19 cellular contexts compared by ENCODE assay signal in the genomic region with DNA sequence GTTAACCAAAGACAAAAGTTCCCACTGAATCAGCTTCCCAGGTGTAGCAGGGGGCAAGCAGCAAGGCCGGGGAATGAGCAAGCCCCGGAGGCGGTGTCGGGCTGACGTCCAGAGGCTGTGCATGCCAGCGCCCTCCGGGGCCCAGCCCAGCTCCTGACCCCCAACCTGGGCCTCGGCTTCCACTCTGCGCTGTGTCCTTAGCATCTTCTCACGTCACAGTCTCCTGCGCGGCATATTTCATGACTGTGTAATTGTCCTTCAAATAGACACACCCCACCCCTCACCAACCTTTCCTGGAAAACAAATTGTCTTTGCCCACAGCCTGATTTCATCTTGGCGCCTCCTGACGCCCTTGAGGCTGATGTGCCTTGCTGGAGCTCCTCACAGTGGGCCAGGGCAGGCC.
DNase-seq lines count a peak whose midpoint lies in the region; ATAC-seq and TF ChIP-seq lines count a peak whose summit lies in the region.
"Had no signal": no experiment of that assay in that cellular context is flagged by ENCODE, and none has a peak within 500 bp of the region (broad histone marks: within the 10 kb centered on the region; RNA-seq: fewer than 3 reads in every experiment).

No MANE protein-coding gene starts in this region.

- H3K9me3 ChIP-seq in heart left ventricle (no peaks in the 10 kb centered on the region), gastroesophageal sphincter (no peaks in the 10 kb centered on the region), neutrophil (no peaks in the 10 kb centered on the region), vagina (no peaks in the 10 kb centered on the region)
- H3K9me3 ChIP-seq: A549, MG63 had no signal

- H3K36me3 ChIP-seq in heart left ventricle = no peaks in the 10 kb centered on the region
- H3K36me3 ChIP-seq in gastroesophageal sphincter = no peaks in the 10 kb centered on the region
- no peaks in the 10 kb centered on the region for H3K36me3 ChIP-seq in neutrophil
- H3K36me3 ChIP-seq in vagina = no peaks in the 10 kb centered on the region
- H3K36me3 ChIP-seq: MG63 had no signal

- H3K4me1 ChIP-seq in heart left ventricle (peaks cover 5 to 92% (median 78%) of the 10 kb centered on the region in 12 donors), gastroesophageal sphincter (peaks cover 0 to 63% (median 37%) of the 10 kb centered on the region in 3 donors), neutrophil (ENCODE audit: control insufficient read depth in 1 of 2, insufficient read depth in 1 of 2, low read depth in 1 of 2, low read length in 1 of 2) (peaks cover 51% of the 10 kb centered on the region in 2 experiments), vagina (peaks cover 31% of the 10 kb centered on the region)
- H3K4me1 ChIP-seq: A549 had no signal

- CTCF ChIA-PET in activated CD4-positive, alpha-beta memory T cell treated with anti-CD3 and anti-CD28 coated beads, Interleukin-2, amount 10 ng/mL, durations not matched to agents 7 days and 5 days (lab: Charles Lee) = interaction anchor here (1.0 kb wide), 1 partner anchor 209 kb away, joined by 3 read pairs; no protein-coding TSS in a partner anchor

- no peak for TF ChIP-seq EP300 in gastroesophageal sphincter (IDR thresholded peaks at IDR 0.05)

- ATAC-seq in heart left ventricle (peak in 1 of 4 donors; percentile 31), gastroesophageal sphincter (peak; percentile 7)
- ATAC-seq: A549 had no signal

- POLR2A ChIA-PET in activated CD4-positive, alpha-beta memory T cell treated with anti-CD3 and anti-CD28 coated beads, Interleukin-2, amount 10 ng/mL, durations not matched to agents 7 days and 5 days (lab: Charles Lee) = interaction anchor here (0.6 kb wide), 1 partner anchor 24 kb away, joined by 3 read pairs; no protein-coding TSS in a partner anchor

- H3K27me3 ChIP-seq in heart left ventricle = no peaks in the 10 kb centered on the region
- H3K27me3 ChIP-seq in gastroesophageal sphincter = no peaks in the 10 kb centered on the region
- H3K27me3 ChIP-seq in neutrophil = no peaks in the 10 kb centered on the region
- no peaks in the 10 kb centered on the region for H3K27me3 ChIP-seq in vagina
- H3K27me3 ChIP-seq: MG63 had no signal

- no peak overlapping the region for H3K27ac Mint-ChIP-seq in activated CD4-positive, alpha-beta memory T cell treated with anti-CD3 and anti-CD28 coated beads, Interleukin-2, amount 10 ng/mL, durations not matched to agents 7 days and 5 days
- no peak overlapping the region for H3K27ac Mint-ChIP-seq in T-helper 2 cell treated with Interferon-gamma antibody and Interleukin-4, amounts not matched to agents 5 μg/mL and 100 μg/mL, for 36 hours
- H3K27ac Mint-ChIP-seq: activated B cell treated with CpG ODN at 0.5 μM for 24 hours; activated T-helper 1 cell treated with anti-CD3 and anti-CD28 coated beads, Interleukin-12 subunit alpha, Interleukin-12 subunit beta, Interleukin-2, Interleukin-4 antibody, amounts not matched to agents 30 ng/mL and 10 ng/mL and 1 ng/mL, durations not matched to agents 14 hours and 24 hours and 36 hours; T-helper 1 cell treated with Interleukin-12 subunit alpha and Interleukin-12 subunit beta and Interleukin-4 antibody, amounts not matched to agents 30 μg/mL and 1 μg/mL, for 36 hours had no signal

- TF ChIP-seq CTCF in heart left ventricle (IDR thresholded peaks at IDR 0.05) (no peak), gastroesophageal sphincter (IDR thresholded peaks at IDR 0.05) (no peak), neutrophil (IDR thresholded peaks at IDR 0.05) (no peak), vagina (IDR thresholded peaks at IDR 0.05) (no peak)

- H3K4me3 ChIP-seq in heart left ventricle (no peak overlapping the region), gastroesophageal sphincter (no peak overlapping the region), neutrophil (ENCODE audit: low read depth in 1 of 2, low read length in 1 of 2) (no peak overlapping the region), vagina (no peak overlapping the region)
- H3K4me3 ChIP-seq: A549, MG63, skin epidermis had no signal

- H3K27ac ChIP-seq in heart left ventricle = peak overlapping the region; percentile 65 to 89 (median 79)
- H3K27ac ChIP-seq in gastroesophageal sphincter = peak overlapping the region in 3 of 4 donors; percentile 66 to 75 (median 73)
- peak overlapping the region; percentile 93 for H3K27ac ChIP-seq in neutrophil
- H3K27ac ChIP-seq in vagina = peak overlapping the region; percentile 30
- H3K27ac ChIP-seq: A549 had no signal

- no peaks in the 10 kb centered on the region for H3K27me3 Mint-ChIP-seq in activated CD4-positive, alpha-beta memory T cell treated with anti-CD3 and anti-CD28 coated beads, Interleukin-2, amount 10 ng/mL, durations not matched to agents 7 days and 5 days
- no peaks in the 10 kb centered on the region for H3K27me3 Mint-ChIP-seq in T-helper 2 cell treated with Interferon-gamma antibody and Interleukin-4, amounts not matched to agents 5 μg/mL and 100 μg/mL, for 36 hours (ENCODE audit: low read depth)
- H3K27me3 Mint-ChIP-seq: activated B cell treated with CpG ODN at 0.5 μM for 24 hours had no signal

- TF ChIP-seq POLR2A in heart left ventricle (IDR thresholded peaks at IDR 0.05) (no peak), gastroesophageal sphincter (IDR thresholded peaks at IDR 0.05) (no peak), vagina (IDR thresholded peaks at IDR 0.05) (no peak)

- H3K4me1 Mint-ChIP-seq in activated CD4-positive, alpha-beta memory T cell treated with anti-CD3 and anti-CD28 coated beads, Interleukin-2, amount 10 ng/mL, durations not matched to agents 7 days and 5 days = peaks cover 1% of the 10 kb centered on the region
- H3K4me1 Mint-ChIP-seq in T-helper 2 cell treated with Interferon-gamma antibody and Interleukin-4, amounts not matched to agents 5 μg/mL and 100 μg/mL, for 36 hours (ENCODE audit: low read depth) = no peaks in the 10 kb centered on the region

- H3K36me3 Mint-ChIP-seq in activated CD4-positive, alpha-beta memory T cell treated with anti-CD3 and anti-CD28 coated beads, Interleukin-2, amount 10 ng/mL, durations not matched to agents 7 days and 5 days (ENCODE audit: low read depth) = no peaks in the 10 kb centered on the region
- no peaks in the 10 kb centered on the region for H3K36me3 Mint-ChIP-seq in T-helper 2 cell treated with Interferon-gamma antibody and Interleukin-4, amounts not matched to agents 5 μg/mL and 100 μg/mL, for 36 hours (ENCODE audit: low read depth)

- 72 to 83% (median 81%) methylated on average over 14 of the region's 14 CpGs for WGBS in heart left ventricle, 4 donors
- WGBS in gastroesophageal sphincter (ENCODE audit: low coverage in 1 of 2), 2 donors = 69 to 77% methylated on average over 3 to 7 of the region's 14 CpGs

- intact Hi-C loops in heart left ventricle (cut with DNase I) = loop anchor here in 4 of 10 donors (5.0 to 10.0 kb wide), 2 partner anchors 37 to 134 kb away; no protein-coding TSS in a partner anchor
- intact Hi-C loops in cardiac septum (cut with DNase I) = loop anchor here (2.0 kb wide), 1 partner anchor 38 kb away; no protein-coding TSS in a partner anchor
- intact Hi-C loops in vagina (cut with DNase I) = loop anchor here (10.0 kb wide), 1 partner anchor 124 kb away; no protein-coding TSS in a partner anchor

- no peaks in the 10 kb centered on the region for H3K9me3 Mint-ChIP-seq in activated CD4-positive, alpha-beta memory T cell treated with anti-CD3 and anti-CD28 coated beads, Interleukin-2, amount 10 ng/mL, durations not matched to agents 7 days and 5 days
- H3K9me3 Mint-ChIP-seq in T-helper 2 cell treated with Interferon-gamma antibody and Interleukin-4, amounts not matched to agents 5 μg/mL and 100 μg/mL, for 36 hours = no peaks in the 10 kb centered on the region
- H3K9me3 Mint-ChIP-seq: activated B cell treated with CpG ODN at 0.5 μM for 24 hours; activated T-helper 1 cell treated with anti-CD3 and anti-CD28 coated beads, Interleukin-12 subunit alpha, Interleukin-12 subunit beta, Interleukin-2, Interleukin-4 antibody, amounts not matched to agents 30 ng/mL and 10 ng/mL and 1 ng/mL, durations not matched to agents 14 hours and 24 hours and 36 hours; T-helper 1 cell treated with Interleukin-12 subunit alpha and Interleukin-12 subunit beta and Interleukin-4 antibody, amounts not matched to agents 30 μg/mL and 1 μg/mL, for 36 hours had no signal

- H3K4me3 Mint-ChIP-seq in activated CD4-positive, alpha-beta memory T cell treated with anti-CD3 and anti-CD28 coated beads, Interleukin-2, amount 10 ng/mL, durations not matched to agents 7 days and 5 days = no peak overlapping the region
- H3K4me3 Mint-ChIP-seq in T-helper 2 cell treated with Interferon-gamma antibody and Interleukin-4, amounts not matched to agents 5 μg/mL and 100 μg/mL, for 36 hours = no peak overlapping the region
- H3K4me3 Mint-ChIP-seq: activated B cell treated with CpG ODN at 0.5 μM for 24 hours; activated T-helper 1 cell treated with anti-CD3 and anti-CD28 coated beads, Interleukin-12 subunit alpha, Interleukin-12 subunit beta, Interleukin-2, Interleukin-4 antibody, amounts not matched to agents 30 ng/mL and 10 ng/mL and 1 ng/mL, durations not matched to agents 14 hours and 24 hours and 36 hours; T-helper 1 cell treated with Interleukin-12 subunit alpha and Interleukin-12 subunit beta and Interleukin-4 antibody, amounts not matched to agents 30 μg/mL and 1 μg/mL, for 36 hours had no signal

- DNase-seq in heart left ventricle = peak in 1 of 5 donors; percentile 50
- no peak for DNase-seq in cardiac septum (ENCODE audit: low spot score)
- DNase-seq in vagina (ENCODE audit: extremely low spot score in 2 of 2) = no peak
- no peak for DNase-seq in activated CD4-positive, alpha-beta memory T cell treated with anti-CD3 and anti-CD28 coated beads, Interleukin-2, amount 10 ng/mL, durations not matched to agents 7 days and 5 days
- DNase-seq in T-helper 2 cell treated with Interferon-gamma antibody and Interleukin-4, amounts not matched to agents 5 μg/mL and 100 μg/mL, for 36 hours (ENCODE audit: low spot score) = no peak
- no peak for DNase-seq in UCSD-AML1 (lab: John Stamatoyannopoulos, UW; ENCODE audit: unreplicated experiment)
- DNase-seq: activated B cell treated with CpG ODN at 0.5 μM for 24 hours; activated CD8-positive, alpha-beta memory T cell treated with anti-CD3 and anti-CD28 coated beads for 24 hours; C1 segment of cervical spinal cord; DMS 273 treated with DMSO at 0.1 percent for 48 hours; MG63; NCI-H1930; NCI-H446 treated with DMSO at 0.1 percent for 48 hours had no signal

Comparison
In these comparisons a context has a peak if more than half of its experiments do, and no peak if none do; other contexts are left out.
1. H3K27ac ChIP-seq: peak in every context shown above with its lines; median percentile 93 in neutrophil; 79 in heart left ventricle; 73 in gastroesophageal sphincter; 30 in vagina.